ENCODE assay signal across 1 cellular context in the genomic region with DNA sequence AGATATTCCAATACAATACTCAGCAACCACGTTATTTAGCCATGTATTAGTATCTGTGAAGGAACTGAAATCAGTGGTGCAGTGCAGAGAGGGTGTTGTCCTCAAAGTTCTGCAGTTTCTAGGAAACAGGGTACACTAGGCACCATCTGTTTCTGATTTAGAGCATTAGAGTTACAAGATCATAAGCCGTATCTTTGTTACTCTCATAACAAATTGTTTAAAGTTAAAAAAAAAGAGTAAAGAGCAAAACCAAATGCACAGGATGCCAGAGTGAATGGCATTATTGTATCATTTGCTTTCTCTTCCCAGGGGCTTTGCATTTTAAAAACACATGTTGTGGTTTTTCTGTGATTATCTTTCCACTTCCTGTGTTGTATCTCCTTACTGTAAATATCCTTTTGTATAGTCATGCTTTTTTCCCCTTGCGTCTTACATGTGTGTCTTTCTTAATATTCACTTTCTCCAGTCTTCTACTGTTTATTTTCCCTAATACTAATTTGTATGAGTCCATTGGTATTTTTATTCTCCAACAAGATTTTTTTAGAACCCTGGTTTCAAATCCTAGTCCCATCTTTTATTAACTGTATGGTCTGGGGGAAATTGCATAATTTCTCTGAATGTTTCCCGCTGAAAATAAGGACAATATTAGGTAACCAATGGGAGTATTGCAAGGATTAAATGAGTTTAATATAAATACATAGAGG.
TF ChIP-seq lines count a peak whose summit lies in the region.

No MANE protein-coding gene starts in this region.

TF ChIP-seq in GM12878, 131 proteins besides CTCF, POLR2A, EP300 and RAD21 (continued from another document):
- TF ChIP-seq FOXM1 (IDR thresholded peaks at IDR 0.05; ENCODE audit: low read depth, low read length) (peak; percentile 51; the same call in 1 of the 2 replicates), RUNX3 (IDR thresholded peaks at IDR 0.05; ENCODE audit: low read length) (peak; percentile 90), KLF5 (IDR thresholded peaks at IDR 0.05; ENCODE audit: partially characterized antibody) (no peak), ESRRA (IDR thresholded peaks at IDR 0.05; ENCODE audit: low read length) (no peak), EED (IDR thresholded peaks at IDR 0.05; ENCODE audit: low read depth) (peak; percentile 55), IRF4 (IDR thresholded peaks at IDR 0.05; ENCODE audit: low read depth, low read length) (no peak), ZNF274 (IDR thresholded peaks at IDR 0.05; ENCODE audit: insufficient read depth, insufficient read length) (no peak), NFIC (IDR thresholded peaks at IDR 0.05; ENCODE audit: low read depth, low read length) (peak; percentile 70), SPI1 (IDR thresholded peaks at IDR 0.05; ENCODE audit: borderline replicate concordance, insufficient read depth, low read depth, low read length) (no peak), MEF2A (IDR thresholded peaks at IDR 0.05; ENCODE audit: insufficient read depth, low read depth, low read length) (0 out of 2 replicates have a peak, but pooled peaks have one; percentile 25)
- TF ChIP-seq, protein P1, sequence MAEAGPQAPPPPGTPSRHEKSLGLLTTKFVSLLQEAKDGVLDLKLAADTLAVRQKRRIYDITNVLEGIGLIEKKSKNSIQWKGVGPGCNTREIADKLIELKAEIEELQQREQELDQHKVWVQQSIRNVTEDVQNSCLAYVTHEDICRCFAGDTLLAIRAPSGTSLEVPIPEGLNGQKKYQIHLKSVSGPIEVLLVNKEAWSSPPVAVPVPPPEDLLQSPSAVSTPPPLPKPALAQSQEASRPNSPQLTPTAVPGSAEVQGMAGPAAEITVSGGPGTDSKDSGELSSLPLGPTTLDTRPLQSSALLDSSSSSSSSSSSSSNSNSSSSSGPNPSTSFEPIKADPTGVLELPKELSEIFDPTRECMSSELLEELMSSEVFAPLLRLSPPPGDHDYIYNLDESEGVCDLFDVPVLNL (IDR thresholded peaks at IDR 0.05; ENCODE audit: low read depth, low read length), result no peak
- TF ChIP-seq, protein P2, sequence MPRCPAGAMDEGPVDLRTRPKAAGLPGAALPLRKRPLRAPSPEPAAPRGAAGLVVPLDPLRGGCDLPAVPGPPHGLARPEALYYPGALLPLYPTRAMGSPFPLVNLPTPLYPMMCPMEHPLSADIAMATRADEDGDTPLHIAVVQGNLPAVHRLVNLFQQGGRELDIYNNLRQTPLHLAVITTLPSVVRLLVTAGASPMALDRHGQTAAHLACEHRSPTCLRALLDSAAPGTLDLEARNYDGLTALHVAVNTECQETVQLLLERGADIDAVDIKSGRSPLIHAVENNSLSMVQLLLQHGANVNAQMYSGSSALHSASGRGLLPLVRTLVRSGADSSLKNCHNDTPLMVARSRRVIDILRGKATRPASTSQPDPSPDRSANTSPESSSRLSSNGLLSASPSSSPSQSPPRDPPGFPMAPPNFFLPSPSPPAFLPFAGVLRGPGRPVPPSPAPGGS (IDR thresholded peaks at IDR 0.05; ENCODE audit: borderline replicate concordance, insufficient read depth, low read depth, low read length, poor library complexity, severe bottlenecking), result no peak
